Comparison of ENCODE assay signal across 16 cellular contexts in the genomic region with DNA sequence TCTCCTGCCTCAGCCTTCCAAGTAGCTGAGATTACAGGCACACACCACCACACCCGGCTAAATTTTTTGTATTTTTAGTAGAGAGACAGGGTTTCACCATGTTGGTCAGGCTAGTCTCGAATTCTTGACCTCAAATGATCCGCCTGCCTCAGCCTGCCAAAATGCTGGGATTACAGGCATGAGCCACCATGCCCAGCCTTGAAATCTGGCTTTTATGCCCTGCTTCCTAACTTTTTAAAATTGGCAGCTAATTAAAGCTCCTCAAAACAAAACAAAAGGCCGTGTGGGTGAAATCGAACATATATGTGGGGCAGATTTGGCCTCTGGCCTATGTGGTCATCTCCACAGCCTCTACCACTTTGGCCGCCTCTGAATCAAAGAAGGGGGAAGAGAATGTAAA. TPM values are rescaled to one million over a fixed set of nuclear protein-coding genes. Genes with fewer than 3 reads are reported as not detected.
A peak's percentile ranks its signal among the peaks of the same experiment; 100 is the strongest.
DNase-seq lines count a peak whose midpoint lies in the region; ATAC-seq and TF ChIP-seq lines count a peak whose summit lies in the region.
"Had no signal": no experiment of that assay in that cellular context is flagged by ENCODE, and none has a peak within 500 bp of the region (broad histone marks: within the 10 kb centered on the region; RNA-seq: fewer than 3 reads in every experiment).

No MANE protein-coding gene starts in this region.

- ATAC-seq in activated T-cell treated with anti-CD3 and anti-CD28 coated beads, Interleukin-2, amount 50 U/mL, for 4 hours, result no peak
- ATAC-seq in foreskin keratinocyte, result no peak
- ATAC-seq: GM23338 had no signal

- H3K9me3 ChIP-seq in AG04450 (ENCODE audit: control insufficient read depth, insufficient read depth, low read length) (no peaks in the 10 kb centered on the region), MG63 (no peaks in the 10 kb centered on the region), fibroblast of lung (ENCODE audit: control insufficient read depth, insufficient read depth, low read depth, low read length) (no peaks in the 10 kb centered on the region)
- H3K9me3 ChIP-seq: Caco-2 had no signal

- peaks cover 2% of the 10 kb centered on the region for H3K36me3 Mint-ChIP-seq in activated T-cell treated with anti-CD3 and anti-CD28 coated beads, Interleukin-2, amount 50 U/mL, for 4 hours (ENCODE audit: insufficient read depth)

- H3K79me2 ChIP-seq in fibroblast of lung (ENCODE audit: control insufficient read depth, insufficient read depth, low read length), result no peaks in the 10 kb centered on the region

- H3K4me1 ChIP-seq in fibroblast of lung (ENCODE audit: control insufficient read depth, extremely low read depth, insufficient read depth, low read length) (no peaks in the 10 kb centered on the region), foreskin keratinocyte (no peaks in the 10 kb centered on the region)
- H3K4me1 ChIP-seq: Caco-2 had no signal

- H3K9me3 Mint-ChIP-seq in activated T-cell treated with anti-CD3 and anti-CD28 coated beads, Interleukin-2, amount 50 U/mL, for 4 hours, result no peaks in the 10 kb centered on the region
- H3K9me3 Mint-ChIP-seq: CD4-positive, alpha-beta T cell; GM23338 had no signal

- POLR2A ChIA-PET in AG04450 (lab: Yijun Ruan, JAX), result no interaction called here

- H3K27me3 Mint-ChIP-seq in activated T-cell treated with anti-CD3 and anti-CD28 coated beads, Interleukin-2, amount 50 U/mL, for 4 hours (ENCODE audit: low read depth), result no peaks in the 10 kb centered on the region
- H3K27me3 Mint-ChIP-seq: CD4-positive, alpha-beta T cell had no signal

- H3K36me3 ChIP-seq in MG63 (no peaks in the 10 kb centered on the region), fibroblast of lung (ENCODE audit: control insufficient read depth, insufficient read depth, low read length) (peaks cover 2% of the 10 kb centered on the region)

- H3K27me3 ChIP-seq in AG04450 (ENCODE audit: control insufficient read depth, insufficient read depth, low read length) (no peaks in the 10 kb centered on the region), MG63 (no peaks in the 10 kb centered on the region), fibroblast of lung (ENCODE audit: control insufficient read depth, insufficient read depth, low read length) (no peaks in the 10 kb centered on the region), foreskin keratinocyte (no peaks in the 10 kb centered on the region)

- CTCF ChIA-PET in AG04450 (lab: Charles Lee), result interaction anchor here (1.0 kb wide), 1 partner anchor 11 kb away, joined by 3 read pairs; no protein-coding TSS in a partner anchor

- H3K27ac ChIP-seq in AG04450 (ENCODE audit: low read depth, low read length) (peak overlapping the region; percentile 21), fibroblast of lung (ENCODE audit: insufficient read depth, low read length) (no peak overlapping the region), foreskin keratinocyte (no peak overlapping the region)
- H3K27ac ChIP-seq: C4-2B had no signal

- H4K20me1 ChIP-seq in fibroblast of lung (ENCODE audit: control insufficient read depth, extremely low read depth, insufficient read depth, low read length), result no peaks in the 10 kb centered on the region

- no peak overlapping the region for H3K4me3 ChIP-seq in AG04450 (ENCODE audit: low read depth, low read length)
- no peak overlapping the region for H3K4me3 ChIP-seq in MG63
- H3K4me3 ChIP-seq in fibroblast of lung (replicated peaks in 1 of 4; ENCODE audit: control extremely low read depth in 1 of 4, insufficient read depth in 1 of 4, low read depth in 3 of 4, low read length in 4 of 4), result no peak overlapping the region
- H3K4me3 ChIP-seq: GM23338 had no signal

- no peaks in the 10 kb centered on the region for H3K4me1 Mint-ChIP-seq in activated T-cell treated with anti-CD3 and anti-CD28 coated beads, Interleukin-2, amount 50 U/mL, for 4 hours (ENCODE audit: low read depth)

- intact Hi-C loops in posterior vena cava (cut with DNase I), result loop anchor here in 1 of 2 donors (10.0 kb wide), 1 partner anchor 336 kb away; no protein-coding TSS in a partner anchor

- peak overlapping the region; percentile 27 for H3K4me2 ChIP-seq in fibroblast of lung (ENCODE audit: extremely low read depth, insufficient read depth, low read length)
- H3K4me2 ChIP-seq: GM23338 had no signal

- TF ChIP-seq CTCF in AG04450 (IDR thresholded peaks at IDR 0.05; ENCODE audit: low read depth, low read length), result no peak
- TF ChIP-seq CTCF in fibroblast of lung (conservative IDR thresholded peaks at IDR 0.05 in 1 of 2, IDR thresholded peaks at IDR 0.05 in 1 of 2; ENCODE audit: low read depth in 1 of 2, low read length in 2 of 2), result no peak
- no peak for TF ChIP-seq CTCF in foreskin keratinocyte (conservative IDR thresholded peaks at IDR 0.05)

- DNase-seq in AG04450 (ENCODE audit: low read depth, low spot score) (no peak), MG63 (peak; percentile 63), fibroblast of lung (ENCODE audit: low read depth in 2 of 2) (no peak), posterior vena cava (ENCODE audit: low spot score) (peak; percentile 17), islet precursor cell (no peak), foreskin keratinocyte (no peak), dermis blood vessel endothelial cell (no peak)
- no peak for DNase-seq in activated T-cell treated with anti-CD3 and anti-CD28 coated beads, Interleukin-2, amount 50 U/mL, for 4 hours
- DNase-seq: 8988T; AML-193; Caco-2; CD4-positive, alpha-beta T cell; HCEC 1CT; IMR-90 had no signal

- no peak overlapping the region for H3K4me3 Mint-ChIP-seq in activated T-cell treated with anti-CD3 and anti-CD28 coated beads, Interleukin-2, amount 50 U/mL, for 4 hours
- H3K4me3 Mint-ChIP-seq: CD4-positive, alpha-beta T cell; GM23338 had no signal

- H3K9ac ChIP-seq in fibroblast of lung (ENCODE audit: insufficient read depth, low read length), result no peak overlapping the region

- no peak overlapping the region for H2AFZ ChIP-seq in fibroblast of lung (ENCODE audit: low read length)
- H2AFZ ChIP-seq: GM23338 had no signal

RNA-seq across cellular contexts. Expression of a gene that starts 37.9 kb away (rescaled TPM):
- polyA plus RNA-seq in AG04450 (2011; rRNA removed) (119 and 128 TPM in 2 replicates), fibroblast of lung (131 and 190 TPM in 2 replicates), foreskin keratinocyte (19.8 and 22.4 TPM in 2 replicates)
- polyA minus RNA-seq in AG04450 (2011; rRNA and poly(A)+ RNA removed), result 297 and 364 TPM in 2 replicates
- total RNA-seq in MG63 (2014; rRNA removed; shearing (Covaris generic); ENCODE audit: low replicate concordance), result 92.0 and 101 TPM in 2 replicates
- total RNA-seq in fibroblast of lung (59.8 and 106 TPM in 2 replicates), posterior vena cava (100 to 1,000 TPM; 136 to 138 TPM), foreskin keratinocyte (37.1 and 39.2 TPM in 2 replicates), dermis blood vessel endothelial cell (74.5 and 85.6 TPM in 2 replicates)
- 86.6 and 115 TPM in 2 replicates for polyA plus RNA-seq in fibroblast of lung (2012)
- polyA minus RNA-seq in fibroblast of lung (ENCODE audit: low replicate concordance), result 424 and 573 TPM in 2 replicates
- total RNA-seq in activated T-cell treated with anti-CD3 and anti-CD28 coated beads, Interleukin-2, amount 50 U/mL, for 4 hours, result 10 to 100 TPM; 42.7 to 47.3 (median 45.4) TPM

RNA-seq across cellular contexts. Expression of a gene that starts 38.3 kb away (rescaled TPM):
- polyA plus RNA-seq in AG04450 (2011; rRNA removed), result 40.5 and 42.8 TPM in 2 replicates
- 78.1 and 83.4 TPM in 2 replicates for polyA minus RNA-seq in AG04450 (2011; rRNA and poly(A)+ RNA removed)
- total RNA-seq in MG63 (2014; rRNA removed; shearing (Covaris generic); ENCODE audit: low replicate concordance), result 12.9 and 18.8 TPM in 2 replicates
- total RNA-seq in fibroblast of lung, result 35.7 and 49.7 TPM in 2 replicates
- 27.2 and 29.5 TPM in 2 replicates for polyA plus RNA-seq in fibroblast of lung
- 17.8 and 20.1 TPM in 2 replicates for polyA plus RNA-seq in fibroblast of lung (2012)
- polyA minus RNA-seq in fibroblast of lung (ENCODE audit: low replicate concordance), result 38.8 and 58.9 TPM in 2 replicates
- 10 to 100 TPM; 29.5 to 34.9 TPM for total RNA-seq in posterior vena cava
- 10 to 100 TPM; 24.1 to 25.4 (median 24.4) TPM for total RNA-seq in activated T-cell treated with anti-CD3 and anti-CD28 coated beads, Interleukin-2, amount 50 U/mL, for 4 hours
- 27.5 and 31.3 TPM in 2 replicates for total RNA-seq in foreskin keratinocyte
- 10.5 and 15.5 TPM in 2 replicates for polyA plus RNA-seq in foreskin keratinocyte
- total RNA-seq in dermis blood vessel endothelial cell, result 54.1 and 60.0 TPM in 2 replicates

Comparison
In these comparisons a context has a peak if more than half of its experiments do, and no peak if none do; other contexts are left out.
1. DNase-seq: peak in MG63 (single experiment) and posterior vena cava (single experiment); none in AG04450 (single experiment), fibroblast of lung (0 of 2), activated T-cell treated with anti-CD3 and anti-CD28 coated beads, Interleukin-2, amount 50 U/mL, for 4 hours (single experiment), islet precursor cell (single experiment), foreskin keratinocyte (0 of 2) and dermis blood vessel endothelial cell (single experiment).